ENCODE assay signal across 8 cellular contexts in genomic region chr6:112029045-112029822, GRCh38. TPM values are rescaled to one million over a fixed set of nuclear protein-coding genes. Genes with fewer than 3 reads are reported as not detected.
DNase-seq lines count a peak whose midpoint lies in the region; ATAC-seq and TF ChIP-seq lines count a peak whose summit lies in the region.

No MANE protein-coding gene starts in this region.

- H3K9me3 Mint-ChIP-seq in activated CD8-positive, alpha-beta memory T cell treated with anti-CD3 and anti-CD28 coated beads, Interleukin-2, amount 10 ng/mL, durations not matched to agents 7 days and 5 days (ENCODE audit: low read depth), result no peaks in the 10 kb centered on the region

- no peaks in the 10 kb centered on the region for H3K36me3 ChIP-seq in neural cell (ENCODE audit: insufficient read depth, low read length)

- peaks cover 33% of the 10 kb centered on the region for H3K4me1 Mint-ChIP-seq in activated CD8-positive, alpha-beta memory T cell treated with anti-CD3 and anti-CD28 coated beads, Interleukin-2, amount 10 ng/mL, durations not matched to agents 7 days and 5 days

- H3K27ac ChIP-seq in neural cell (ENCODE audit: low read length), result no peak overlapping the region
- H3K27ac ChIP-seq in substantia nigra (ENCODE audit: low read depth, low read length, poor library complexity, severe bottlenecking), result no peak overlapping the region

- H3K4me3 Mint-ChIP-seq in activated CD8-positive, alpha-beta memory T cell treated with anti-CD3 and anti-CD28 coated beads, Interleukin-2, amount 10 ng/mL, durations not matched to agents 7 days and 5 days, result no peak overlapping the region

- no peaks in the 10 kb centered on the region for H3F3A ChIP-seq in neural cell (ENCODE audit: insufficient read depth, low read length, poor library complexity, severe bottlenecking)

- H4K20me1 ChIP-seq in neural cell (ENCODE audit: insufficient read depth), result no peaks in the 10 kb centered on the region

- H3K4me3 ChIP-seq in epithelial cell of proximal tubule (ENCODE audit: low read depth, low read length), result no peak overlapping the region
- H3K4me3 ChIP-seq in neural cell (ENCODE audit: low read length), result no peak overlapping the region

- TF ChIP-seq CTCF in epithelial cell of proximal tubule (conservative IDR thresholded peaks at IDR 0.05; ENCODE audit: low read depth, low read length) (peak; percentile 86), neural cell (IDR thresholded peaks at IDR 0.05; ENCODE audit: poor library complexity, severe bottlenecking) (peak; percentile 73)

- CTCF ChIA-PET in activated CD8-positive, alpha-beta memory T cell treated with anti-CD3 and anti-CD28 coated beads, Interleukin-2, amount 10 ng/mL, durations not matched to agents 7 days and 5 days (lab: Charles Lee), result interaction anchor here (0.5 to 5.2 kb wide), 15 partner anchors 9 to 543 kb away, joined by 3 to 77 read pairs (median 7); no protein-coding TSS in a partner anchor

- no peak overlapping the region for H3K4me2 ChIP-seq in neural cell (ENCODE audit: low read length)

- H3K27me3 Mint-ChIP-seq in activated CD8-positive, alpha-beta memory T cell treated with anti-CD3 and anti-CD28 coated beads, Interleukin-2, amount 10 ng/mL, durations not matched to agents 7 days and 5 days, result peaks cover 4% of the 10 kb centered on the region

- peak overlapping the region; percentile 48 for H3K27ac Mint-ChIP-seq in activated CD8-positive, alpha-beta memory T cell treated with anti-CD3 and anti-CD28 coated beads, Interleukin-2, amount 10 ng/mL, durations not matched to agents 7 days and 5 days

- ATAC-seq in HG03159 (IDR thresholded peaks at IDR 0.05; ENCODE audit: unreplicated experiment) (peak; percentile 72), HG03045 (IDR thresholded peaks at IDR 0.05; ENCODE audit: unreplicated experiment) (no peak)
- no peak for ATAC-seq in activated CD8-positive, alpha-beta memory T cell treated with anti-CD3 and anti-CD28 coated beads, Interleukin-2, amount 10 ng/mL, durations not matched to agents 7 days and 5 days

- peak; percentile 58 for TF ChIP-seq RAD21 in neural cell (conservative IDR thresholded peaks at IDR 0.05)

- no peaks in the 10 kb centered on the region for H3K27me3 ChIP-seq in neural cell (ENCODE audit: insufficient read depth, low read depth, low read length)

- H2AFZ ChIP-seq in neural cell (ENCODE audit: low read depth, low read length), result no peak overlapping the region

- no peaks in the 10 kb centered on the region for H3K79me2 ChIP-seq in neural cell (replicated peaks; ENCODE audit: insufficient read depth, low read length)

- DNase-seq in GDM1 (lab: John Stamatoyannopoulos, UW) (peak; percentile 36), NOMO-1 treated with DMSO at 0.1 percent for 48 hours (lab: John Stamatoyannopoulos, UW; ENCODE audit: unreplicated experiment) (peak; percentile 41), epithelial cell of proximal tubule (ENCODE audit: low read depth) (no peak), substantia nigra (lab: John Stamatoyannopoulos, UW) (peak in 35 of 49 donors; percentile 5 to 71 (median 37))
- peak; percentile 81 for DNase-seq in activated CD8-positive, alpha-beta memory T cell treated with anti-CD3 and anti-CD28 coated beads, Interleukin-2, amount 10 ng/mL, durations not matched to agents 7 days and 5 days

- H3K36me3 Mint-ChIP-seq in activated CD8-positive, alpha-beta memory T cell treated with anti-CD3 and anti-CD28 coated beads, Interleukin-2, amount 10 ng/mL, durations not matched to agents 7 days and 5 days, result peaks cover 5% of the 10 kb centered on the region

- no peak for TF ChIP-seq EP300 in neural cell (conservative IDR thresholded peaks at IDR 0.05; ENCODE audit: poor library complexity, severe bottlenecking)

- no peak overlapping the region for H3K9ac ChIP-seq in neural cell (ENCODE audit: low read length)

- no peaks in the 10 kb centered on the region for H3K9me2 ChIP-seq in neural cell (ENCODE audit: insufficient read depth, low read length)

- peaks cover 5% of the 10 kb centered on the region for H3K9me3 ChIP-seq in neural cell (ENCODE audit: low read length)

TF ChIP-seq in neural cell, 6 proteins besides CTCF, POLR2A, EP300 and RAD21:
- TF ChIP-seq, protein P1, sequence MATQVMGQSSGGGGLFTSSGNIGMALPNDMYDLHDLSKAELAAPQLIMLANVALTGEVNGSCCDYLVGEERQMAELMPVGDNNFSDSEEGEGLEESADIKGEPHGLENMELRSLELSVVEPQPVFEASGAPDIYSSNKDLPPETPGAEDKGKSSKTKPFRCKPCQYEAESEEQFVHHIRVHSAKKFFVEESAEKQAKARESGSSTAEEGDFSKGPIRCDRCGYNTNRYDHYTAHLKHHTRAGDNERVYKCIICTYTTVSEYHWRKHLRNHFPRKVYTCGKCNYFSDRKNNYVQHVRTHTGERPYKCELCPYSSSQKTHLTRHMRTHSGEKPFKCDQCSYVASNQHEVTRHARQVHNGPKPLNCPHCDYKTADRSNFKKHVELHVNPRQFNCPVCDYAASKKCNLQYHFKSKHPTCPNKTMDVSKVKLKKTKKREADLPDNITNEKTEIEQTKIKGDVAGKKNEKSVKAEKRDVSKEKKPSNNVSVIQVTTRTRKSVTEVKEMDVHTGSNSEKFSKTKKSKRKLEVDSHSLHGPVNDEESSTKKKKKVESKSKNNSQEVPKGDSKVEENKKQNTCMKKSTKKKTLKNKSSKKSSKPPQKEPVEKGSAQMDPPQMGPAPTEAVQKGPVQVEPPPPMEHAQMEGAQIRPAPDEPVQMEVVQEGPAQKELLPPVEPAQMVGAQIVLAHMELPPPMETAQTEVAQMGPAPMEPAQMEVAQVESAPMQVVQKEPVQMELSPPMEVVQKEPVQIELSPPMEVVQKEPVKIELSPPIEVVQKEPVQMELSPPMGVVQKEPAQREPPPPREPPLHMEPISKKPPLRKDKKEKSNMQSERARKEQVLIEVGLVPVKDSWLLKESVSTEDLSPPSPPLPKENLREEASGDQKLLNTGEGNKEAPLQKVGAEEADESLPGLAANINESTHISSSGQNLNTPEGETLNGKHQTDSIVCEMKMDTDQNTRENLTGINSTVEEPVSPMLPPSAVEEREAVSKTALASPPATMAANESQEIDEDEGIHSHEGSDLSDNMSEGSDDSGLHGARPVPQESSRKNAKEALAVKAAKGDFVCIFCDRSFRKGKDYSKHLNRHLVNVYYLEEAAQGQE (IDR thresholded peaks at IDR 0.05; ENCODE audit: borderline replicate concordance), result no peak
- TF ChIP-seq SMC3 (conservative IDR thresholded peaks at IDR 0.05; ENCODE audit: poor library complexity), result peak; percentile 76

RNA-seq across cellular contexts. Expression of gene CCN6, which starts 24.7 kb away (rescaled TPM):
- not detected for total RNA-seq in activated CD8-positive, alpha-beta memory T cell treated with anti-CD3 and anti-CD28 coated beads, Interleukin-2, amount 10 ng/mL, durations not matched to agents 7 days and 5 days
- total RNA-seq in epithelial cell of proximal tubule, result 0.58 and 1.4 TPM in 2 replicates
- not detected in 2 replicates for polyA plus RNA-seq in neural cell
- not detected in 2 replicates for polyA minus RNA-seq in neural cell

RNA-seq across cellular contexts. Expression of gene TUBE1, which starts 58.0 kb away (rescaled TPM):
- 10 to 100 TPM; 20.7 to 28.7 TPM for total RNA-seq in activated CD8-positive, alpha-beta memory T cell treated with anti-CD3 and anti-CD28 coated beads, Interleukin-2, amount 10 ng/mL, durations not matched to agents 7 days and 5 days
- 4.3 and 13.7 TPM in 2 replicates for total RNA-seq in epithelial cell of proximal tubule
- 180 and 204 TPM in 2 replicates for polyA plus RNA-seq in neural cell
- 80.3 and 99.2 TPM in 2 replicates for polyA minus RNA-seq in neural cell

RNA-seq across cellular contexts. Expression of gene FAM229B, which starts 58.2 kb away (rescaled TPM):
- 1 to 10 TPM; 4.1 to 4.5 TPM for total RNA-seq in activated CD8-positive, alpha-beta memory T cell treated with anti-CD3 and anti-CD28 coated beads, Interleukin-2, amount 10 ng/mL, durations not matched to agents 7 days and 5 days
- 3.3 and 11.6 TPM in 2 replicates for total RNA-seq in epithelial cell of proximal tubule
- polyA plus RNA-seq in neural cell, result 140 and 142 TPM in 2 replicates
- polyA minus RNA-seq in neural cell, result 55.3 and 63.0 TPM in 2 replicates
